8 cellular contexts compared by ENCODE assay signal in the genomic region with DNA sequence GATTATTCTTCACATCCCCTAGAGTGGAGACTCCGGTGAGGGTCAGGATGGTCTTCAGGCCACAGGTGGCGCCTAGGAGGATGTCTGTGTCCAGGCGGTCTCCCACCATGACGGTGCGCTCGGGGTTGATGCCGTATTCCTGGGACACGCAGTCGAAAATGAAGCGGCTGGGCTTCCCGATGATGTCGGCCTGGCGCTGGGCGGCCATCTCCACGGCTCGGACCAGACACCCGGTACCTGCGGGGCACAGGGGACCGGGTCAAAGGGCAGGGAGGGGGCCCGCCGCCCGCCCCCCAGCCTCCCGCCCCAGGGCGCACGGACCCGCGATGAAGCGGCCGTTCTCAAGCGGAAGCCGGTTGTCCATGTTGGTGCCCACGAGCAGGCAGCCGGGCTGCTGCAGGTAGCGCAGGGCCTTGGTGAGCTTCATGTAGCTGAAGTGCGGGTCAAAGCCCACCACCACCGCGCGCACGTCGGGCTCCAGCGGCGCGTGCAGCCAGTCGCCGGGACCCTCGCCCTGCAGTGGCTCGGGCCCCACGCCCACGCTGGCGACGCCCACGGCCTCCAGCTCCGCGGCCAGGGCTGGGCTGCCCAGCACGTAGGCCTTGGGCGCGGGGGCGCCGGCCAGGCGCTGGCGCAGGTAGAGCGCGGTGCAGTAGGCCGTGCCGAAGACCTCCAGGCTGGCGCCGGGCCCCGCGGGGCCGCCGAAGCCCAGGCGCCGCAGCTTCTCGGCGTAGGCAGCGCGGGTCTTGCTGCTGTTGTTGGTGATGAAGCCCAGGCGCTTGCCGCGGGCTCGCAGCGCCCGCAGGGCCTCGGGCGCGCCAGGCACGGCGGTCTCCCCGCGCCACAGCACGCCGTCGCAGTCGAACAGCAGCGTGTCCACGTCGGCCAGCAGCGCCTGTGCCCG. TPM values are rescaled to one million over a fixed set of nuclear protein-coding genes. Genes with fewer than 3 reads are reported as not detected.
DNase-seq lines count a peak whose midpoint lies in the region; ATAC-seq and TF ChIP-seq lines count a peak whose summit lies in the region.

No MANE protein-coding gene starts in this region.

- H3K4me3 Mint-ChIP-seq in naive thymus-derived CD8-positive, alpha-beta T cell = peak overlapping the region; percentile 59 to 85 (median 74)

- H3K27me3 Mint-ChIP-seq in naive thymus-derived CD8-positive, alpha-beta T cell = no peaks in the 10 kb centered on the region

- H3K36me3 ChIP-seq in MG63 = peaks cover 35% of the 10 kb centered on the region

- POLR2A ChIA-PET in naive thymus-derived CD8-positive, alpha-beta T cell (lab: Charles Lee) = interaction anchor here (0.6 to 3.6 kb wide), 23 partner anchors 9 to 1530 kb away, joined by 3 to 58 read pairs (median 3); a partner anchor contains a TSS

- DNase-seq in AG10803 (ENCODE audit: low read depth) (no peak), MG63 (no peak), GF-D8 (lab: John Stamatoyannopoulos, UW) (no peak), RKO (ENCODE audit: low spot score) (no peak), NCI-H2196 treated with DMSO at 0.1 percent for 48 hours (lab: John Stamatoyannopoulos, UW; ENCODE audit: unreplicated experiment) (no peak)
- DNase-seq in naive thymus-derived CD8-positive, alpha-beta T cell = no peak

- no peaks in the 10 kb centered on the region for H3K9me3 ChIP-seq in MG63

- H3K4me1 Mint-ChIP-seq in naive thymus-derived CD8-positive, alpha-beta T cell = peaks cover 5 to 23% (median 14%) of the 10 kb centered on the region in 4 donors

- H3K27ac Mint-ChIP-seq in naive thymus-derived CD8-positive, alpha-beta T cell = peak overlapping the region in 6 of 10 donors; percentile 33 to 81 (median 40)

- TF ChIP-seq CTCF in AG10803 (conservative IDR thresholded peaks at IDR 0.05; ENCODE audit: low read length) = 0 out of 2 replicates have a peak, but pooled peaks have one; percentile 2

- H3K36me3 Mint-ChIP-seq in naive thymus-derived CD8-positive, alpha-beta T cell = peaks cover 0 to 6% (median 0%) of the 10 kb centered on the region in 3 donors

- peak; percentile 3 for ATAC-seq in GM19328 (IDR thresholded peaks at IDR 0.05; ENCODE audit: unreplicated experiment)
- ATAC-seq in naive thymus-derived CD8-positive, alpha-beta T cell = peak in 1 of 2 donors; percentile 19

- peak overlapping the region; percentile 39 for H3K27ac ChIP-seq in cingulate gyrus (ENCODE audit: low read depth, low read length)

- H3K9me3 Mint-ChIP-seq in naive thymus-derived CD8-positive, alpha-beta T cell = no peaks in the 10 kb centered on the region

- H3K4me3 ChIP-seq in AG10803 (ENCODE audit: low read length) = peak overlapping the region; percentile 60
- H3K4me3 ChIP-seq in MG63 = peak overlapping the region; percentile 52

- H3K27me3 ChIP-seq in MG63 = no peaks in the 10 kb centered on the region

RNA-seq across cellular contexts. Expression of a gene that starts 0.6 kb away (rescaled TPM):
- 31.7 and 43.8 TPM in 2 replicates for total RNA-seq in MG63 (2014; rRNA removed; shearing (Covaris generic); ENCODE audit: low replicate concordance)
- 10 to 100 TPM; 22.8 to 28.1 TPM for total RNA-seq in naive thymus-derived CD8-positive, alpha-beta T cell
- polyA plus RNA-seq in naive thymus-derived CD8-positive, alpha-beta T cell = 10 to 100 TPM in 2 of 3 donors, 1 to 10 TPM in 1; 8.7 to 17.7 (median 11.6) TPM

RNA-seq across cellular contexts. Expression of a gene that starts 3.4 kb away (rescaled TPM):
- 0.39 and 1.3 TPM in 2 replicates for total RNA-seq in MG63 (2014; rRNA removed; shearing (Covaris generic); ENCODE audit: low replicate concordance)
- total RNA-seq in naive thymus-derived CD8-positive, alpha-beta T cell = 10 to 100 TPM; 26.7 to 27.0 TPM
- under 1 TPM in 2 of 3 donors, not detected in 1; 0.11 to 0.23 TPM for polyA plus RNA-seq in naive thymus-derived CD8-positive, alpha-beta T cell

RNA-seq across cellular contexts. Expression of a gene that starts 8.8 kb away (rescaled TPM):
- 29.0 and 42.6 TPM in 2 replicates for total RNA-seq in MG63 (2014; rRNA removed; shearing (Covaris generic); ENCODE audit: low replicate concordance)
- 10 to 100 TPM; 49.3 to 53.2 TPM for total RNA-seq in naive thymus-derived CD8-positive, alpha-beta T cell
- polyA plus RNA-seq in naive thymus-derived CD8-positive, alpha-beta T cell = 10 to 100 TPM; 29.9 to 40.4 (median 30.1) TPM

RNA-seq across cellular contexts. Expression of a gene that starts 9.3 kb away (rescaled TPM):
- total RNA-seq in MG63 (2014; rRNA removed; shearing (Covaris generic); ENCODE audit: low replicate concordance) = 43.2 and 56.5 TPM in 2 replicates
- total RNA-seq in naive thymus-derived CD8-positive, alpha-beta T cell = 10 to 100 TPM; 39.5 to 41.2 TPM
- polyA plus RNA-seq in naive thymus-derived CD8-positive, alpha-beta T cell = 10 to 100 TPM in 2 of 3 donors, 1 to 10 TPM in 1; 8.7 to 19.2 (median 10.9) TPM

RNA-seq across cellular contexts. Expression of a gene that starts 17.7 kb away (rescaled TPM):
- 0.02 and 1.0 TPM in 2 replicates for total RNA-seq in MG63 (2014; rRNA removed; shearing (Covaris generic); ENCODE audit: low replicate concordance)
- under 1 TPM; 0.08 to 0.13 TPM for total RNA-seq in naive thymus-derived CD8-positive, alpha-beta T cell
- not detected for polyA plus RNA-seq in naive thymus-derived CD8-positive, alpha-beta T cell

Comparison
In these comparisons a context has a peak if more than half of its experiments do, and no peak if none do; other contexts are left out.
1. RNA of a gene that starts 3.4 kb away (total RNA-seq): 26.7 to 27.0 TPM in naive thymus-derived CD8-positive, alpha-beta T cell; 0.39 to 1.3 TPM in MG63; every median in the first group is over 10 times any median in the second.